In genomic region chr7:130096243-130096827, GRCh38 we compare ENCODE assay signal across 14 cellular contexts. TPM values are rescaled to one million over a fixed set of nuclear protein-coding genes. Genes with fewer than 3 reads are reported as not detected.
A peak's percentile ranks its signal among the peaks of the same experiment; 100 is the strongest.
DNase-seq lines count a peak whose midpoint lies in the region; ATAC-seq, FAIRE-seq and TF ChIP-seq lines count a peak whose summit lies in the region.
"Had no signal": no experiment of that assay in that cellular context is flagged by ENCODE, and none has a peak within 500 bp of the region (broad histone marks: within the 10 kb centered on the region; RNA-seq: fewer than 3 reads in every experiment).

No MANE protein-coding gene starts in this region.

- peak; percentile 44 for FAIRE-seq in K562 (lab: Jason Lieb, UNC)

- no peaks in the 10 kb centered on the region for H3K9me1 ChIP-seq in K562 (ENCODE audit: control insufficient read depth, insufficient read depth, low read length)

- no peaks in the 10 kb centered on the region for H3K9me3 ChIP-seq in K562 (replicated peaks; ENCODE audit: control insufficient read depth, insufficient read depth, low read depth, low read length)
- H3K9me3 ChIP-seq in liver (ENCODE audit: control insufficient read depth in 4 of 4, low read length in 3 of 4): no peaks in the 10 kb centered on the region
- H3K9me3 ChIP-seq: mucosa of descending colon, tibial nerve had no signal

- WGBS in K562 (ENCODE audit: insufficient coverage, low coverage, missing lambda C conversion rate): 36% methylated on average over 4 of the region's 4 CpGs
- WGBS in liver: 42% methylated on average over 4 of the region's 4 CpGs

- CTCF ChIA-PET in K562 (lab: Yijun Ruan, JAX; ENCODE audit: low intra/inter-chr PET ratio): interaction anchor here (1.8 kb wide), 1 partner anchor 24 kb away, joined by 3 read pairs; no protein-coding TSS in a partner anchor

- no peak overlapping the region for H3K4me2 ChIP-seq in K562 (ENCODE audit: insufficient read depth, low read length)

- TF ChIP-seq EP300 in K562 (IDR thresholded peaks at IDR 0.05; ENCODE audit: low read length): no peak

- H3K4me3 ChIP-seq in K562 (no peak overlapping the region), liver (ENCODE audit: low read depth in 1 of 3, low read length in 3 of 3) (no peak overlapping the region)
- H3K4me3 ChIP-seq: mucosa of descending colon, tibial nerve had no signal

- H3K36me3 ChIP-seq in K562 (ENCODE audit: control insufficient read depth, insufficient read depth, low read length): peaks cover 28% of the 10 kb centered on the region; the same call in 2 of the 3 replicates
- no peaks in the 10 kb centered on the region for H3K36me3 ChIP-seq in liver (ENCODE audit: control insufficient read depth in 4 of 4, insufficient read depth in 3 of 4, low read depth in 1 of 4, low read length in 3 of 4)
- H3K36me3 ChIP-seq: tibial nerve had no signal

- H3K79me2 ChIP-seq in K562 (ENCODE audit: control insufficient read depth, insufficient read depth, low read length): peaks cover 78% of the 10 kb centered on the region

- H3K9ac ChIP-seq in K562 (ENCODE audit: insufficient read depth in 1 of 2, low read depth in 2 of 2, low read length in 2 of 2): no peak overlapping the region
- H3K9ac ChIP-seq in liver (ENCODE audit: low read depth in 1 of 2, low read length in 2 of 2): no peak overlapping the region

- peak overlapping the region; percentile 5; the same call in 1 of the 3 replicates for H3K27ac ChIP-seq in K562 (ENCODE audit: extremely low read depth, low read depth, low read length)
- no peak overlapping the region for H3K27ac ChIP-seq in liver (ENCODE audit: low read depth in 1 of 2, low read length in 2 of 2)
- H3K27ac ChIP-seq: tibial nerve had no signal

- peaks cover 0 to 21% of the 10 kb centered on the region in 2 experiments for H3K4me1 ChIP-seq in K562 (replicated peaks in 1 of 2; ENCODE audit: control insufficient read depth in 2 of 2, insufficient read depth in 2 of 2, low read length in 2 of 2)
- peaks cover 0 to 17% (median 6%) of the 10 kb centered on the region in 4 donors for H3K4me1 ChIP-seq in liver (ENCODE audit: control insufficient read depth in 4 of 4, insufficient read depth in 4 of 4, low read length in 3 of 4)

- intact Hi-C loops in K562 (cut with micrococcal nuclease): no loop called here

- TF ChIP-seq POLR2A in K562 (conservative IDR thresholded peaks at IDR 0.05): no peak

- no peak overlapping the region for H2AFZ ChIP-seq in K562 (ENCODE audit: low read depth, low read length)

- H3K27me3 ChIP-seq in K562 (ENCODE audit: control insufficient read depth in 2 of 2, insufficient read depth in 2 of 2, low read length in 2 of 2): no peaks in the 10 kb centered on the region
- no peaks in the 10 kb centered on the region for H3K27me3 ChIP-seq in liver (ENCODE audit: control insufficient read depth in 4 of 4, insufficient read depth in 4 of 4, low read length in 3 of 4)
- H3K27me3 ChIP-seq: tibial nerve had no signal

- DNase-seq in AG09319 (ENCODE audit: extremely low read depth, low read depth) (no peak), NCI-H1105 treated with DMSO at 0.1 percent for 48 hours (lab: John Stamatoyannopoulos, UW) (peak; percentile 28), K562 (ENCODE audit: extremely low read depth in 1 of 4, low spot score in 3 of 4) (peak in 1 of 4 experiments; percentile 39), NCI-H345 treated with DMSO at 0.1 percent for 48 hours (lab: John Stamatoyannopoulos, UW; ENCODE audit: unreplicated experiment) (no peak)
- no peak for DNase-seq in activated effector memory CD4-positive, alpha-beta T cell treated with Interleukin-2 at 50 U/mL for 16 hours
- DNase-seq: activated CD4-positive, alpha-beta memory T cell treated with anti-CD3 and anti-CD28 coated beads for 36 hours; CD8-positive, alpha-beta T cell; H7; mucosa of descending colon; T-helper 17 cell had no signal

- no TSS peak for BruUV-seq in K562 (replicated peaks; lab: Mats Ljungman, UMichigan)

- no peaks in the 10 kb centered on the region for H4K20me1 ChIP-seq in K562 (replicated peaks; ENCODE audit: control insufficient read depth, insufficient read depth, low read length)

- no peak for ATAC-seq in K562
- no peak for ATAC-seq in GM21367 (IDR thresholded peaks at IDR 0.05; ENCODE audit: unreplicated experiment)
- ATAC-seq in HG03469 (IDR thresholded peaks at IDR 0.05; ENCODE audit: unreplicated experiment): no peak
- ATAC-seq: CD8-positive, alpha-beta T cell; mucosa of descending colon; T-helper 17 cell had no signal

- in situ Hi-C loops in K562 (cut with MboI): no loop called here

- POLR2A ChIA-PET in K562 (lab: Yijun Ruan, JAX): interaction anchor here (0.8 to 2.2 kb wide), 12 partner anchors 9 to 234 kb away, joined by 3 to 11 read pairs (median 4); partner anchors contain the start of gene KLHDC10

- TF ChIP-seq CTCF in AG09319 (IDR thresholded peaks at IDR 0.05; ENCODE audit: low read depth, low read length) (peak; percentile 7; the same call in 1 of the 2 replicates), K562 (IDR thresholded peaks at IDR 0.05 in 2 of 3, conservative IDR thresholded peaks at IDR 0.05 in 1 of 3; ENCODE audit: insufficient read depth in 2 of 3, low read depth in 1 of 3, low read length in 3 of 3) (peak in 2 of 3 experiments; percentile 28 to 63; a peak in 2 of 6 replicates), liver (IDR thresholded peaks at IDR 0.05; ENCODE audit: low read depth, low read length, missing input control) (peak; percentile 40)

- TF ChIP-seq RAD21 in K562 (CRISPR knock-in tag; conservative IDR thresholded peaks at IDR 0.05 in 1 of 2, IDR thresholded peaks at IDR 0.05 in 1 of 2): peak; percentile 44 to 66
- TF ChIP-seq RAD21 in liver (IDR thresholded peaks at IDR 0.05): peak; percentile 72 to 75

TF ChIP-seq in K562, 482 proteins besides CTCF, POLR2A, EP300 and RAD21 (continues in another document):
- TF ChIP-seq TEAD4 (IDR thresholded peaks at IDR 0.05; ENCODE audit: low read length): peak; percentile 77
- TF ChIP-seq TEAD4 (CRISPR knock-in tag; IDR thresholded peaks at IDR 0.05; ENCODE audit: borderline replicate concordance): no peak
- no peak for TF ChIP-seq SAFB2 (IDR thresholded peaks at IDR 0.05; ENCODE audit: borderline replicate concordance, low read depth, low read length, severe bottlenecking)

TF ChIP-seq in liver, 16 proteins besides CTCF, POLR2A, EP300 and RAD21 (continues in another document):
- TF ChIP-seq RXRA (IDR thresholded peaks at IDR 0.05) (no peak), GABPA (IDR thresholded peaks at IDR 0.05 in 1 of 2, conservative IDR thresholded peaks at IDR 0.05 in 1 of 2) (no peak), HNF4A (conservative IDR thresholded peaks at IDR 0.05) (no peak), ATF3 (IDR thresholded peaks at IDR 0.05) (no peak), JUND (IDR thresholded peaks at IDR 0.05) (no peak), TAF1 (conservative IDR thresholded peaks at IDR 0.05) (no peak), SP1 (IDR thresholded peaks at IDR 0.05) (no peak)

RNA-seq across cellular contexts. Expression of gene KLHDC10, which starts 26.0 kb away (rescaled TPM):
- 81.9 and 159 TPM in 2 replicates for total RNA-seq in K562 (2011; cell fraction: chromatin; rRNA removed; ENCODE audit: low replicate concordance)
- 31.5 and 52.2 TPM in 2 replicates for total RNA-seq in K562 (2011; cell fraction: nucleolus; rRNA removed)
- total RNA-seq in K562 (2011; cell fraction: nucleoplasm; rRNA removed): 65.8 and 115 TPM in 2 replicates
- 23.7 and 25.6 TPM in 2 replicates for total RNA-seq in K562 (2014; rRNA removed)
- total RNA-seq in K562 (2014; rRNA removed; fragmentation: Illumina TruSeq; extraction: Trizol): 31.4 and 33.3 TPM in 2 replicates
- total RNA-seq in K562 (2015; rRNA removed; fragmentation: Illumina TruSeq; extraction: Trizol): 32.3 and 39.3 TPM in 2 replicates
- total RNA-seq in K562 (2021): 38.7 and 41.7 TPM in 2 replicates
- 80.5 and 117 TPM in 2 replicates for polyA plus RNA-seq in K562 (2011; rRNA removed)
- polyA plus RNA-seq in K562 (2011; cell fraction: cytosol; rRNA removed): 34.1 and 98.5 TPM in 2 replicates
- polyA plus RNA-seq in K562 (2011; cell fraction: nucleus; rRNA removed): 64.5 and 148 TPM in 2 replicates
- 25.6 and 27.9 TPM in 2 replicates for polyA plus RNA-seq in K562 (2012)
- 27.8 and 32.0 TPM in 2 replicates for polyA plus RNA-seq in K562 (2014; fragmentation: Illumina TruSeq; extraction: Trizol)
- polyA plus RNA-seq in K562 (2014; fragmentation: Nextera tagmentation; extraction: Ambion mirVana): 10 to 100 TPM in 1 of 2 experiments, 1 to 10 TPM in 1; 9.8 to 11.3 TPM
- 24.2 and 25.4 TPM in 2 replicates for polyA plus RNA-seq in K562 (2014; rRNA removed)
- 161 and 267 TPM in 2 replicates for polyA minus RNA-seq in K562 (2011; rRNA and poly(A)+ RNA removed)
- 47.6 and 59.6 TPM in 2 replicates for polyA minus RNA-seq in K562 (2011; cell fraction: cytosol; rRNA and poly(A)+ RNA removed)
- polyA minus RNA-seq in K562 (2011; cell fraction: nucleus; rRNA and poly(A)+ RNA removed): 16.6 and 47.5 TPM in 2 replicates
- total RNA-seq in liver: 10 to 100 TPM; 24.0 to 31.2 TPM
- polyA plus RNA-seq in liver: 10 to 100 TPM; 10.8 TPM

RNA-seq across cellular contexts. Expression of gene ZC3HC1, which starts 45.2 kb away (rescaled TPM):
- 44.6 and 55.2 TPM in 2 replicates for total RNA-seq in K562 (2011; cell fraction: chromatin; rRNA removed; ENCODE audit: low replicate concordance)
- total RNA-seq in K562 (2011; cell fraction: nucleolus; rRNA removed): 27.8 and 39.1 TPM in 2 replicates
- 35.3 and 48.6 TPM in 2 replicates for total RNA-seq in K562 (2011; cell fraction: nucleoplasm; rRNA removed)
- 39.9 and 58.3 TPM in 2 replicates for total RNA-seq in K562 (2014; rRNA removed)
- 57.9 and 58.7 TPM in 2 replicates for total RNA-seq in K562 (2014; rRNA removed; fragmentation: Illumina TruSeq; extraction: Trizol)
- total RNA-seq in K562 (2015; rRNA removed; fragmentation: Illumina TruSeq; extraction: Trizol): 60.8 and 61.1 TPM in 2 replicates
- 61.3 and 61.5 TPM in 2 replicates for total RNA-seq in K562 (2021)
- polyA plus RNA-seq in K562 (2011; rRNA removed): 86.1 and 93.1 TPM in 2 replicates
- polyA plus RNA-seq in K562 (2011; cell fraction: cytosol; rRNA removed): 92.1 and 106 TPM in 2 replicates
- polyA plus RNA-seq in K562 (2011; cell fraction: nucleus; rRNA removed): 50.5 and 58.1 TPM in 2 replicates
- polyA plus RNA-seq in K562 (2012): 44.2 and 51.4 TPM in 2 replicates
- 79.1 and 88.3 TPM in 2 replicates for polyA plus RNA-seq in K562 (2014; fragmentation: Illumina TruSeq; extraction: Trizol)
- polyA plus RNA-seq in K562 (2014; fragmentation: Nextera tagmentation; extraction: Ambion mirVana): 100 to 1,000 TPM; 182 to 184 TPM
- 41.4 and 53.6 TPM in 2 replicates for polyA plus RNA-seq in K562 (2014; rRNA removed)
- polyA minus RNA-seq in K562 (2011; rRNA and poly(A)+ RNA removed): 51.1 and 58.2 TPM in 2 replicates
- polyA minus RNA-seq in K562 (2011; cell fraction: cytosol; rRNA and poly(A)+ RNA removed): 31.9 and 37.4 TPM in 2 replicates
- 19.8 and 43.2 TPM in 2 replicates for polyA minus RNA-seq in K562 (2011; cell fraction: nucleus; rRNA and poly(A)+ RNA removed)
- 1 to 10 TPM; 7.0 to 7.1 TPM for total RNA-seq in liver
- 10 to 100 TPM in 1 of 2 donors, 1 to 10 TPM in 1; 7.7 to 11.3 TPM for polyA plus RNA-seq in liver
